Comparison of ENCODE assay signal across 21 cellular contexts in genomic region chr19:37942516-37942902, GRCh38. TPM values are rescaled to one million over a fixed set of nuclear protein-coding genes. Genes with fewer than 3 reads are reported as not detected.
DNase-seq lines count a peak whose midpoint lies in the region; ATAC-seq and TF ChIP-seq lines count a peak whose summit lies in the region.
"Had no signal": no experiment of that assay in that cellular context is flagged by ENCODE, and none has a peak within 500 bp of the region (broad histone marks: within the 10 kb centered on the region; RNA-seq: fewer than 3 reads in every experiment).

No MANE protein-coding gene starts in this region.

- H2AK5ac ChIP-seq in neuronal stem cell (ENCODE audit: low read depth, low read length) = no peak overlapping the region

- no peaks in the 10 kb centered on the region for H3K9me3 Mint-ChIP-seq in activated B cell treated with CpG ODN at 0.5 μM for 24 hours
- no peaks in the 10 kb centered on the region for H3K9me3 Mint-ChIP-seq in activated T-cell treated with anti-CD3 and anti-CD28 coated beads, Interleukin-2, amount 50 U/mL, for 4 hours
- H3K9me3 Mint-ChIP-seq: CD8-positive, alpha-beta memory T cell had no signal

- DNase-seq in NCI-H82 (lab: John Stamatoyannopoulos, UW) (peak; percentile 38), NCI-H82 treated with DMSO at 0.1 percent for 48 hours (lab: John Stamatoyannopoulos, UW; ENCODE audit: unreplicated experiment) (no peak), activated B cell treated with CpG ODN at 0.5 μM for 24 hours (no peak), neuronal stem cell (ENCODE audit: low spot score) (no peak), GM19238 (ENCODE audit: insufficient read length, low spot score) (no peak)
- no peak for DNase-seq in activated T-cell treated with anti-CD3 and anti-CD28 coated beads, Interleukin-2, amount 50 U/mL, for 4 hours
- DNase-seq: 8988T; CD8-positive, alpha-beta memory T cell; DMS 273 treated with DMSO at 0.1 percent for 48 hours; GDM1; MV-4-11; NCI-H1417 treated with DMSO at 0.1 percent for 48 hours; NCI-H2029 treated with DMSO at 0.1 percent for 48 hours; NCI-H2171 treated with DMSO at 0.1 percent for 48 hours; NCI-H446 treated with DMSO at 0.1 percent for 48 hours had no signal

- no peak for TF ChIP-seq CTCF in activated B cell treated with CpG ODN at 0.5 μM for 24 hours (IDR thresholded peaks at IDR 0.05)
- TF ChIP-seq CTCF in gastroesophageal sphincter (IDR thresholded peaks at IDR 0.05) = no peak

- peak overlapping the region; percentile 14 for H3K27ac Mint-ChIP-seq in activated B cell treated with CpG ODN at 0.5 μM for 24 hours

- H3K27me3 ChIP-seq in neuronal stem cell (ENCODE audit: control insufficient read depth in 3 of 3, insufficient read depth in 3 of 3, low read depth in 1 of 3, low read length in 3 of 3) (no peaks in the 10 kb centered on the region), gastroesophageal sphincter (no peaks in the 10 kb centered on the region)
- H3K27me3 ChIP-seq: BLaER1 had no signal

- peaks cover 41% of the 10 kb centered on the region for H3K36me3 Mint-ChIP-seq in activated B cell treated with CpG ODN at 0.5 μM for 24 hours (ENCODE audit: low read depth)
- H3K36me3 Mint-ChIP-seq in activated T-cell treated with anti-CD3 and anti-CD28 coated beads, Interleukin-2, amount 50 U/mL, for 4 hours (ENCODE audit: insufficient read depth) = peaks cover 22% of the 10 kb centered on the region

- H3K4me3 ChIP-seq in neuronal stem cell (ENCODE audit: low read length in 2 of 2) = no peak overlapping the region
- no peak overlapping the region for H3K4me3 ChIP-seq in gastroesophageal sphincter
- H3K4me3 ChIP-seq: BLaER1 had no signal

- H2BK120ac ChIP-seq in neuronal stem cell (ENCODE audit: low read depth, low read length) = no peak overlapping the region

- WGBS in neuronal stem cell (ENCODE audit: extremely low coverage in 2 of 2, insufficient read length in 2 of 2, insufficient replicate concordance in 1 of 2), 2 donors = no CpG with 5 or more reads among the region's 6 CpGs
- 81 to 86% methylated on average over 3 to 6 of the region's 6 CpGs for WGBS in gastroesophageal sphincter (ENCODE audit: low coverage in 1 of 2), 2 donors

- no peak overlapping the region for H3K18ac ChIP-seq in neuronal stem cell (ENCODE audit: low read length)

- H3K4ac ChIP-seq in neuronal stem cell (ENCODE audit: low read length) = no peak overlapping the region

- H3K4me1 ChIP-seq in neuronal stem cell (ENCODE audit: control insufficient read depth in 2 of 2, insufficient read depth in 1 of 2, low read depth in 1 of 2, low read length in 2 of 2) (peaks cover 7 to 8% of the 10 kb centered on the region in 2 donors), gastroesophageal sphincter (no peaks in the 10 kb centered on the region)
- H3K4me1 ChIP-seq: BLaER1 had no signal

- no peak overlapping the region for H2BK5ac ChIP-seq in neuronal stem cell (ENCODE audit: low read length)

- intact Hi-C loops in activated B cell treated with CpG ODN at 0.5 μM for 24 hours (cut with micrococcal nuclease) = no loop called here

- H4K8ac ChIP-seq in neuronal stem cell (ENCODE audit: low read depth, low read length) = no peak overlapping the region

- CTCF ChIA-PET in activated B cell treated with CpG ODN at 0.5 μM for 24 hours (lab: Charles Lee) = no interaction called here

- H3K4me3 Mint-ChIP-seq in activated B cell treated with CpG ODN at 0.5 μM for 24 hours = no peak overlapping the region
- H3K4me3 Mint-ChIP-seq in activated T-cell treated with anti-CD3 and anti-CD28 coated beads, Interleukin-2, amount 50 U/mL, for 4 hours = no peak overlapping the region
- H3K4me3 Mint-ChIP-seq: CD8-positive, alpha-beta memory T cell had no signal

- POLR2A ChIA-PET in activated B cell treated with CpG ODN at 0.5 μM for 24 hours (lab: Charles Lee) = no interaction called here

- H2BK12ac ChIP-seq in neuronal stem cell (ENCODE audit: low read length) = no peak overlapping the region

- H2BK15ac ChIP-seq in neuronal stem cell (ENCODE audit: low read length) = no peak overlapping the region

- peaks cover 2% of the 10 kb centered on the region for H3K79me1 ChIP-seq in neuronal stem cell (ENCODE audit: low read depth, low read length)

- H3K9me3 ChIP-seq in neuronal stem cell (replicated peaks in 1 of 2; ENCODE audit: control insufficient read depth in 2 of 2, insufficient read depth in 1 of 2, low read depth in 1 of 2, low read length in 2 of 2) (peaks cover 2 to 11% of the 10 kb centered on the region in 2 donors), gastroesophageal sphincter (no peaks in the 10 kb centered on the region)
- H3K9me3 ChIP-seq: BLaER1 had no signal

- ATAC-seq in activated B cell treated with CpG ODN at 0.5 μM for 24 hours (ENCODE audit: low read depth) (no peak), gastroesophageal sphincter (no peak), GM21529 (IDR thresholded peaks at IDR 0.05; ENCODE audit: unreplicated experiment) (no peak)
- ATAC-seq in activated T-cell treated with anti-CD3 and anti-CD28 coated beads, Interleukin-2, amount 50 U/mL, for 4 hours = no peak
- ATAC-seq: Right ventricle myocardium inferior had no signal

- H3K27me3 Mint-ChIP-seq in activated B cell treated with CpG ODN at 0.5 μM for 24 hours = no peaks in the 10 kb centered on the region
- H3K27me3 Mint-ChIP-seq in activated T-cell treated with anti-CD3 and anti-CD28 coated beads, Interleukin-2, amount 50 U/mL, for 4 hours (ENCODE audit: low read depth) = no peaks in the 10 kb centered on the region
- H3K27me3 Mint-ChIP-seq: CD8-positive, alpha-beta memory T cell had no signal

- H3K9ac ChIP-seq in neuronal stem cell (ENCODE audit: low read depth, low read length, poor library complexity) = peak overlapping the region; percentile 25
- H3K9ac ChIP-seq: BLaER1 had no signal

- peaks cover 0 to 8% of the 10 kb centered on the region in 2 donors for H3K36me3 ChIP-seq in neuronal stem cell (replicated peaks in 1 of 2; ENCODE audit: control insufficient read depth in 2 of 2, insufficient read depth in 2 of 2, low read length in 2 of 2)
- no peaks in the 10 kb centered on the region for H3K36me3 ChIP-seq in gastroesophageal sphincter

- no peak overlapping the region for H4K91ac ChIP-seq in neuronal stem cell (ENCODE audit: low read depth, low read length, poor library complexity)

- H2AFZ ChIP-seq in neuronal stem cell (ENCODE audit: low read length) = no peak overlapping the region

- H3K27ac ChIP-seq in neuronal stem cell (replicated peaks; ENCODE audit: low read length) (no peak overlapping the region), gastroesophageal sphincter (no peak overlapping the region)
- H3K27ac ChIP-seq: BLaER1, HL-60 had no signal

- no peak for TF ChIP-seq POLR2A in gastroesophageal sphincter (IDR thresholded peaks at IDR 0.05)

- H3K14ac ChIP-seq in neuronal stem cell (ENCODE audit: low read length) = no peak overlapping the region

- TF ChIP-seq EP300 in gastroesophageal sphincter (IDR thresholded peaks at IDR 0.05) = no peak

- H3K4me1 Mint-ChIP-seq in activated B cell treated with CpG ODN at 0.5 μM for 24 hours = peaks cover 56% of the 10 kb centered on the region
- peaks cover 7% of the 10 kb centered on the region for H3K4me1 Mint-ChIP-seq in activated T-cell treated with anti-CD3 and anti-CD28 coated beads, Interleukin-2, amount 50 U/mL, for 4 hours (ENCODE audit: low read depth)

- H3K4me2 ChIP-seq in neuronal stem cell (ENCODE audit: insufficient read depth, low read length, poor library complexity, severe bottlenecking) = no peak overlapping the region
- H3K4me2 ChIP-seq: BLaER1 had no signal

- no peak overlapping the region for H3K23ac ChIP-seq in neuronal stem cell (ENCODE audit: low read depth, low read length, poor library complexity)

RNA-seq across cellular contexts. Expression of gene SIPA1L3, which starts 35.5 kb away (rescaled TPM):
- 120 and 145 TPM in 2 replicates for total RNA-seq in activated B cell treated with CpG ODN at 0.5 μM for 24 hours
- polyA plus RNA-seq in neuronal stem cell (2013, experiment 1 of 2) = 11.3 TPM
- polyA plus RNA-seq in neuronal stem cell (2013, experiment 2 of 2) = 11.5 TPM
- 10 to 100 TPM; 13.8 to 15.9 (median 15.7) TPM for total RNA-seq in activated T-cell treated with anti-CD3 and anti-CD28 coated beads, Interleukin-2, amount 50 U/mL, for 4 hours
- 10 to 100 TPM in 2 of 4 donors, 1 to 10 TPM in 2; 5.9 to 20.2 (median 11.8) TPM for total RNA-seq in gastroesophageal sphincter

RNA-seq across cellular contexts. Expression of gene WDR87, which starts 36.1 kb away (rescaled TPM):
- not detected in 2 replicates for total RNA-seq in activated B cell treated with CpG ODN at 0.5 μM for 24 hours
- polyA plus RNA-seq in neuronal stem cell (2013, experiment 1 of 2) = not detected
- polyA plus RNA-seq in neuronal stem cell (2013, experiment 2 of 2) = not detected
- total RNA-seq in activated T-cell treated with anti-CD3 and anti-CD28 coated beads, Interleukin-2, amount 50 U/mL, for 4 hours = not detected
- total RNA-seq in gastroesophageal sphincter = not detected
- total RNA-seq: CD8-positive, alpha-beta memory T cell; H1; Right ventricle myocardium inferior had no signal
- polyA plus RNA-seq: CD8-positive, alpha-beta memory T cell; H1 had no signal
